In genomic region chr12:56468216-56469006, GRCh38 we compare ENCODE assay signal across 8 cellular contexts. TPM values are rescaled to one million over a fixed set of nuclear protein-coding genes. Genes with fewer than 3 reads are reported as not detected.
A peak's percentile ranks its signal among the peaks of the same experiment; 100 is the strongest.
DNase-seq lines count a peak whose midpoint lies in the region; ATAC-seq and TF ChIP-seq lines count a peak whose summit lies in the region.

SPRYD4 (plus strand) TSS chr12:56468578; CDS start chr12:56468592, 14 bp downstream.

- TF ChIP-seq POLR2A in vagina (IDR thresholded peaks at IDR 0.05) = peak in 1 of 2 donors; percentile 78

- H3K4me1 ChIP-seq in right atrium auricular region = peaks cover 0 to 23% of the 10 kb centered on the region in 2 donors
- H3K4me1 ChIP-seq in vagina = peaks cover 19% of the 10 kb centered on the region

- H3K27me3 Mint-ChIP-seq in T-cell = no peaks in the 10 kb centered on the region

- in situ Hi-C loops in GM13976 (cut with MboI; ENCODE audit: low sequenced_read_pairs, unreplicated experiment) = loop anchor here (10.0 to 25.0 kb wide), 2 partner anchors 154 to 256 kb away; partner anchors contain the start of genes CNPY2, NABP2 and RNF41

- H3K4me3 ChIP-seq in right atrium auricular region = peak within 1 kb of the TSS; percentile 78 to 84
- H3K4me3 ChIP-seq in vagina = peak within 1 kb of the TSS; percentile 75 to 83

- H3K9me3 Mint-ChIP-seq in T-cell = no peaks in the 10 kb centered on the region

- CTCF ChIA-PET in T-cell (lab: Charles Lee) = no interaction called here

- no peaks in the 10 kb centered on the region for H3K9me3 ChIP-seq in right atrium auricular region
- no peaks in the 10 kb centered on the region for H3K9me3 ChIP-seq in vagina

- H3K4me3 Mint-ChIP-seq in T-cell = peak within 1 kb of the TSS; percentile 94 to 97 (median 94)

- peak; percentile 84 for ATAC-seq in HG02870 (IDR thresholded peaks at IDR 0.05; ENCODE audit: unreplicated experiment)
- ATAC-seq in T-cell (replicated peaks in 1 of 4) = peak; percentile 94 to 98 (median 96)

- no peaks in the 10 kb centered on the region for H3K36me3 ChIP-seq in right atrium auricular region
- H3K36me3 ChIP-seq in vagina = no peaks in the 10 kb centered on the region

- DNase-seq in GM13976 (ENCODE audit: low spot score) (peak; percentile 96), NCI-H146 (lab: John Stamatoyannopoulos, UW) (peak; percentile 97), T-cell (peak; percentile 86 to 97 (median 93)), amniotic stem cell (lab: John Stamatoyannopoulos, UW) (peak; percentile 88), right atrium auricular region (ENCODE audit: low spot score) (peak; percentile 95), putamen (ENCODE audit: low spot score) (peak; percentile 95), vagina (ENCODE audit: extremely low spot score in 2 of 2) (peak in 1 of 2 donors; percentile 93)

- intact Hi-C loops in vagina (cut with DNase I) = no loop called here

- TF ChIP-seq CTCF in GM13976 (IDR thresholded peaks at IDR 0.05; ENCODE audit: borderline replicate concordance, control extremely low read depth, extremely low read depth, insufficient read depth, missing control alignments) = peak; percentile 64
- TF ChIP-seq CTCF in right atrium auricular region (IDR thresholded peaks at IDR 0.05) = peak; percentile 22 to 62
- peak; percentile 21 to 55 (median 22) for TF ChIP-seq CTCF in vagina (IDR thresholded peaks at IDR 0.05)

- H3K4me1 Mint-ChIP-seq in T-cell = peaks cover 29 to 33% (median 32%) of the 10 kb centered on the region in 3 donors

- POLR2A ChIA-PET in T-cell (lab: Charles Lee) = interaction anchor here in 1 of 2 donors (0.6 kb wide), 1 partner anchor 17 kb away, joined by 5 read pairs; no protein-coding TSS in a partner anchor

- peaks cover 12% of the 10 kb centered on the region for H3K36me3 Mint-ChIP-seq in T-cell

- H3K27ac Mint-ChIP-seq in T-cell = peak within 1 kb of the TSS; percentile 89 to 98

- H3K27me3 ChIP-seq in right atrium auricular region (no peaks in the 10 kb centered on the region), vagina (no peaks in the 10 kb centered on the region)

- H3K27ac ChIP-seq in right atrium auricular region = peak within 1 kb of the TSS; percentile 82 to 88
- H3K27ac ChIP-seq in vagina = peak within 1 kb of the TSS; percentile 89

RNA-seq across cellular contexts. Expression of gene SPRYD4, which starts in this region (rescaled TPM):
- total RNA-seq in T-cell = 1 to 10 TPM; 4.7 to 7.3 (median 5.5) TPM
- total RNA-seq in right atrium auricular region = 1 to 10 TPM; 1.7 to 2.7 TPM
- 1.7 TPM for total RNA-seq in vagina
